In genomic region chr19:24052811-24053210, GRCh38 we compare ENCODE assay signal across 33 cellular contexts. TPM values are rescaled to one million over a fixed set of nuclear protein-coding genes. Genes with fewer than 3 reads are reported as not detected.
A peak's percentile ranks its signal among the peaks of the same experiment; 100 is the strongest.
DNase-seq lines count a peak whose midpoint lies in the region; ATAC-seq, FAIRE-seq and TF ChIP-seq lines count a peak whose summit lies in the region.
"Had no signal": no experiment of that assay in that cellular context is flagged by ENCODE, and none has a peak within 500 bp of the region (broad histone marks: within the 10 kb centered on the region; RNA-seq: fewer than 3 reads in every experiment).

No MANE protein-coding gene starts in this region.

- no peaks in the 10 kb centered on the region for H3K27me3 Mint-ChIP-seq in activated T-cell treated with anti-CD3 and anti-CD28 coated beads, Interleukin-2, amount 50 U/mL, for 24 hours
- H3K27me3 Mint-ChIP-seq: activated CD4-positive, alpha-beta T cell treated with anti-CD3 and anti-CD28 coated beads, Interleukin-2, amount 10 ng/mL, durations not matched to agents 24 days and 14 days; stimulated activated naive CD8-positive, alpha-beta T cell treated with anti-CD3 and anti-CD28 coated beads, Interleukin-15, amount 100 ng/mL, for 72 hours had no signal

- H3K36me3 ChIP-seq in Panc1 (ENCODE audit: control insufficient read depth, insufficient read depth, low read length): peaks cover 3% of the 10 kb centered on the region; the same call in 1 of the 2 replicates
- peaks cover 30 to 58% of the 10 kb centered on the region in 2 experiments; a peak in 4 of 5 replicates for H3K36me3 ChIP-seq in HepG2 (replicated peaks in 1 of 2; ENCODE audit: control insufficient read depth in 1 of 2, insufficient read depth in 2 of 2, low read length in 2 of 2)
- H3K36me3 ChIP-seq in stomach: peaks cover 68 to 97% (median 94%) of the 10 kb centered on the region in 4 donors

- H3K27ac Mint-ChIP-seq in activated T-cell treated with anti-CD3 and anti-CD28 coated beads, Interleukin-2, amount 50 U/mL, for 24 hours: no peak overlapping the region
- H3K27ac Mint-ChIP-seq: activated CD4-positive, alpha-beta T cell treated with anti-CD3 and anti-CD28 coated beads, Interleukin-2, amount 10 ng/mL, durations not matched to agents 24 days and 14 days; activated naive CD4-positive, alpha-beta T cell treated with anti-CD3 and anti-CD28 coated beads for 36 hours had no signal

- intact Hi-C loops in Panc1 (cut with micrococcal nuclease; ENCODE audit: unreplicated experiment): no loop called here
- intact Hi-C loops in HepG2 (cut with micrococcal nuclease; ENCODE audit: unreplicated experiment): no loop called here
- intact Hi-C loops in stomach (cut with DNase I; ENCODE audit: low total_unique reads): no loop called here

- H3K9ac ChIP-seq in HepG2 (ENCODE audit: insufficient read depth, low read depth, low read length): no peak overlapping the region

- WGBS in HepG2 (ENCODE audit: low lambda C conversion rate): 92% methylated on average over 3 of the region's 3 CpGs
- 83 to 94% (median 90%) methylated on average over 3 of the region's 3 CpGs for WGBS in stomach, 5 donors

- no peak for TF ChIP-seq EP300 in HepG2 (IDR thresholded peaks at IDR 0.05; ENCODE audit: low read depth in 2 of 2, low read length in 2 of 2)
- no peak for TF ChIP-seq EP300 in HepG2 (CRISPR knock-in tag; IDR thresholded peaks at IDR 0.05; ENCODE audit: borderline replicate concordance)
- no peak for TF ChIP-seq EP300 in stomach (IDR thresholded peaks at IDR 0.05)

- DNase-seq in EH (ENCODE audit: low read depth) (peak; percentile 27), Panc1 (ENCODE audit: low read depth, low spot score) (no peak), epithelial cell of prostate (ENCODE audit: low read depth, low spot score) (no peak), HepG2 (ENCODE audit: low spot score) (no peak), GM03348 (ENCODE audit: low spot score) (no peak), anterior cingulate cortex (lab: John Stamatoyannopoulos, UW) (no peak), stomach (no peak)
- DNase-seq in activated T-cell treated with anti-CD3 and anti-CD28 coated beads, Interleukin-2, amount 50 U/mL, for 24 hours: no peak
- DNase-seq: activated CD4-positive, alpha-beta T cell treated with anti-CD3 and anti-CD28 coated beads, Interleukin-2, amount 10 ng/mL, durations not matched to agents 24 days and 14 days; activated naive CD4-positive, alpha-beta T cell treated with anti-CD3 and anti-CD28 coated beads for 36 hours; activated T-cell treated with anti-CD3 and anti-CD28 coated beads, Interleukin-2, amount 50 U/mL, for 4 hours; Caco-2; effector CD8-positive, alpha-beta T cell; erythroblast; GDM1; hippocampal formation; left colon; NCI-H1092; NCI-H1930; NCI-H2227 treated with DMSO at 0.1 percent for 48 hours; NCI-H526 treated with DMSO at 0.1 percent for 48 hours; nucleus accumbens; psoas muscle; stimulated activated naive CD8-positive, alpha-beta T cell treated with anti-CD3 and anti-CD28 coated beads, Interleukin-15, amount 100 ng/mL, for 72 hours; SW 1271; T1000; thyroid gland had no signal

- H3K4me2 ChIP-seq in HepG2 (ENCODE audit: low read depth, low read length): no peak overlapping the region

- TSS peak; percentile 30 for BruUV-seq in Panc1 (replicated peaks; lab: Mats Ljungman, UMichigan)
- TSS peak; percentile 23 for BruUV-seq in HepG2 (replicated peaks; lab: Mats Ljungman, UMichigan)

- TF ChIP-seq POLR2A in HepG2 (IDR thresholded peaks at IDR 0.05; ENCODE audit: insufficient read depth in 1 of 2, low read depth in 2 of 2, low read length in 2 of 2) (no peak), stomach (IDR thresholded peaks at IDR 0.05) (no peak)

- FAIRE-seq in HepG2 (lab: Jason Lieb, UNC): no peak
- FAIRE-seq: colon, GM18507, RCC 7860 had no signal

- no peak for TF ChIP-seq RAD21 in HepG2 (CRISPR knock-in tag; IDR thresholded peaks at IDR 0.05)

- peaks cover 2% of the 10 kb centered on the region for H3K9me3 Mint-ChIP-seq in activated T-cell treated with anti-CD3 and anti-CD28 coated beads, Interleukin-2, amount 50 U/mL, for 24 hours
- H3K9me3 Mint-ChIP-seq: activated naive CD4-positive, alpha-beta T cell treated with anti-CD3 and anti-CD28 coated beads for 36 hours; activated T-cell treated with anti-CD3 and anti-CD28 coated beads, Interleukin-2, amount 50 U/mL, for 4 hours; stimulated activated naive CD8-positive, alpha-beta T cell treated with anti-CD3 and anti-CD28 coated beads, Interleukin-15, amount 100 ng/mL, for 72 hours had no signal

- H3K36me3 Mint-ChIP-seq in activated T-cell treated with anti-CD3 and anti-CD28 coated beads, Interleukin-2, amount 50 U/mL, for 24 hours (ENCODE audit: low read depth): peaks cover 94% of the 10 kb centered on the region

- H3K27ac ChIP-seq in Panc1 (ENCODE audit: low read length) (no peak overlapping the region), epithelial cell of prostate (peak overlapping the region; percentile 83), HepG2 (ENCODE audit: extremely low read length, insufficient read depth, low read length) (no peak overlapping the region), stomach (no peak overlapping the region)
- H3K27ac ChIP-seq: C4-2B, gastroesophageal sphincter, HL-60, psoas muscle, thyroid gland had no signal

- H3K4me1 Mint-ChIP-seq in activated T-cell treated with anti-CD3 and anti-CD28 coated beads, Interleukin-2, amount 50 U/mL, for 24 hours (ENCODE audit: low read depth): peaks cover 38% of the 10 kb centered on the region

- in situ Hi-C loops in Panc1 (cut with HindIII; ENCODE audit: low pct_unique_long_range_greater_than_20kb, low sequenced_read_pairs) (no loop called here), HepG2 (cut with HindIII; ENCODE audit: extremely low pct_ligation_motif_present, low pct_unique_long_range_greater_than_20kb) (no loop called here)

- ATAC-seq in Panc1 (no peak), HepG2 (no peak)
- ATAC-seq: activated T-cell treated with anti-CD3 and anti-CD28 coated beads, Interleukin-2, amount 50 U/mL, for 4 hours; gastroesophageal sphincter; left colon; psoas muscle; stimulated activated naive CD8-positive, alpha-beta T cell treated with anti-CD3 and anti-CD28 coated beads, Interleukin-15, amount 100 ng/mL, for 72 hours had no signal

- H2AFZ ChIP-seq in HepG2 (ENCODE audit: low read length): no peak overlapping the region

- no peak overlapping the region for H3K4me3 ChIP-seq in Panc1 (ENCODE audit: low read depth in 2 of 2, low read length in 2 of 2)
- no peak overlapping the region for H3K4me3 ChIP-seq in HepG2 (replicated peaks in 1 of 3; ENCODE audit: insufficient read depth in 1 of 3, low read depth in 2 of 3, low read length in 3 of 3)
- H3K4me3 ChIP-seq in stomach: no peak overlapping the region
- H3K4me3 ChIP-seq: gastroesophageal sphincter, psoas muscle, thyroid gland had no signal

- H3K9me3 ChIP-seq in Panc1 (ENCODE audit: control insufficient read depth, insufficient read depth, low read depth, low read length): no peaks in the 10 kb centered on the region
- no peaks in the 10 kb centered on the region for H3K9me3 ChIP-seq in HepG2 (ENCODE audit: low read length)
- no peaks in the 10 kb centered on the region for H3K9me3 ChIP-seq in stomach
- H3K9me3 ChIP-seq: Caco-2, gastroesophageal sphincter, psoas muscle, thyroid gland had no signal

- peaks cover 9% of the 10 kb centered on the region for H3K4me1 ChIP-seq in Panc1 (ENCODE audit: control insufficient read depth, insufficient read depth, low read length)
- H3K4me1 ChIP-seq in HepG2 (ENCODE audit: insufficient read depth, low read length): peaks cover 12% of the 10 kb centered on the region
- H3K4me1 ChIP-seq in stomach: peaks cover 0 to 6% (median 0%) of the 10 kb centered on the region in 4 donors
- H3K4me1 ChIP-seq: Caco-2, gastroesophageal sphincter, psoas muscle, thyroid gland had no signal

- H4K20me1 ChIP-seq in HepG2 (ENCODE audit: insufficient read depth, low read length): no peaks in the 10 kb centered on the region

- POLR2A ChIA-PET in Panc1 (lab: Charles Lee) (no interaction called here), HepG2 (lab: Yijun Ruan, JAX) (no interaction called here)

- no peak for TF ChIP-seq CTCF in Panc1 (IDR thresholded peaks at IDR 0.05)
- no peak for TF ChIP-seq CTCF in HepG2 (CRISPR knock-in tag; IDR thresholded peaks at IDR 0.05)
- no peak for TF ChIP-seq CTCF in stomach (IDR thresholded peaks at IDR 0.05)

- H3K27me3 ChIP-seq in Panc1 (ENCODE audit: control insufficient read depth, insufficient read depth, low read length) (no peaks in the 10 kb centered on the region), HepG2 (ENCODE audit: control insufficient read depth in 1 of 2, insufficient read depth in 2 of 2, low read length in 2 of 2) (no peaks in the 10 kb centered on the region), stomach (no peaks in the 10 kb centered on the region)
- H3K27me3 ChIP-seq: gastroesophageal sphincter, thyroid gland had no signal

- CTCF ChIA-PET in Panc1 (lab: Charles Lee): no interaction called here
- CTCF ChIA-PET in HepG2 (lab: Yijun Ruan, JAX; ENCODE audit: low intra/inter-chr PET ratio, low total read pairs): no interaction called here

- H3K4me3 Mint-ChIP-seq in activated T-cell treated with anti-CD3 and anti-CD28 coated beads, Interleukin-2, amount 50 U/mL, for 24 hours: no peak overlapping the region
- H3K4me3 Mint-ChIP-seq: activated CD4-positive, alpha-beta T cell treated with anti-CD3 and anti-CD28 coated beads, Interleukin-2, amount 10 ng/mL, durations not matched to agents 24 days and 14 days; activated naive CD4-positive, alpha-beta T cell treated with anti-CD3 and anti-CD28 coated beads for 36 hours; activated T-cell treated with anti-CD3 and anti-CD28 coated beads, Interleukin-2, amount 50 U/mL, for 4 hours; stimulated activated naive CD8-positive, alpha-beta T cell treated with anti-CD3 and anti-CD28 coated beads, Interleukin-15, amount 100 ng/mL, for 72 hours had no signal

- H3K79me2 ChIP-seq in HepG2 (ENCODE audit: insufficient read depth, low read length): no peaks in the 10 kb centered on the region

RNA-seq across cellular contexts. Expression of gene ZNF254, which starts 34.2 kb away (rescaled TPM):
- total RNA-seq in Panc1 (2021; ENCODE audit: unreplicated experiment): 12.1 TPM
- 3.0 TPM for polyA plus RNA-seq in Panc1 (2012; ENCODE audit: insufficient read length)
- total RNA-seq in HepG2 (2016; rRNA removed; fragmentation: Illumina TruSeq; extraction: Trizol): 4.6 and 5.6 TPM in 2 replicates
- total RNA-seq in HepG2 (2016; cell fraction: cytosol; rRNA removed; fragmentation: Illumina TruSeq; extraction: Trizol; ENCODE audit: low read depth): 2.2 and 2.3 TPM in 2 replicates
- total RNA-seq in HepG2 (2016; cell fraction: insoluble cytoplasmic fraction; rRNA removed; fragmentation: Illumina TruSeq; extraction: Trizol): 4.0 and 5.4 TPM in 2 replicates
- total RNA-seq in HepG2 (2016; cell fraction: membrane; rRNA removed; fragmentation: Illumina TruSeq; extraction: Trizol): 1.9 and 2.5 TPM in 2 replicates
- total RNA-seq in HepG2 (2016; cell fraction: nucleus; rRNA removed; fragmentation: Illumina TruSeq; extraction: Trizol): 9.6 and 9.7 TPM in 2 replicates
- polyA plus RNA-seq in HepG2 (2011; rRNA removed): 2.6 TPM in 2 replicates
- polyA plus RNA-seq in HepG2 (2011; cell fraction: cytosol; rRNA removed): 0.68 and 1.6 TPM in 2 replicates
- 1.6 and 2.1 TPM in 2 replicates for polyA plus RNA-seq in HepG2 (2011; cell fraction: nucleus; rRNA removed)
- polyA plus RNA-seq in HepG2 (2012): 3.7 and 4.1 TPM in 2 replicates
- 0.17 and 0.38 TPM in 2 replicates for polyA plus RNA-seq in HepG2 (2016; cell fraction: cytosol; fragmentation: Illumina TruSeq; extraction: Trizol; ENCODE audit: low read depth)
- polyA plus RNA-seq in HepG2 (2016; cell fraction: insoluble cytoplasmic fraction; fragmentation: Illumina TruSeq; extraction: Trizol; ENCODE audit: low read depth): 6.1 and 6.6 TPM in 2 replicates
- polyA plus RNA-seq in HepG2 (2016; cell fraction: membrane; fragmentation: Illumina TruSeq; extraction: Trizol; ENCODE audit: low read depth): 0.87 and 0.90 TPM in 2 replicates
- polyA plus RNA-seq in HepG2 (2016; cell fraction: nucleus; fragmentation: Illumina TruSeq; extraction: Trizol; ENCODE audit: insufficient read depth, low read depth): 7.1 and 7.5 TPM in 2 replicates
- polyA minus RNA-seq in HepG2 (2011; rRNA and poly(A)+ RNA removed; ENCODE audit: low replicate concordance): 1.0 and 11.6 TPM in 2 replicates
- polyA minus RNA-seq in HepG2 (2011; cell fraction: cytosol; rRNA and poly(A)+ RNA removed): 2.7 and 3.7 TPM in 2 replicates
- 13.6 and 18.0 TPM in 2 replicates for polyA minus RNA-seq in HepG2 (2011; cell fraction: nucleus; rRNA and poly(A)+ RNA removed)
- 10 to 100 TPM; 17.4 to 68.3 (median 30.3) TPM for total RNA-seq in stomach
- polyA plus RNA-seq in stomach: 1 to 10 TPM; 4.0 to 6.4 (median 4.1) TPM
